17 cellular contexts compared by ENCODE assay signal in genomic region chr20:25084616-25085187, GRCh38. TPM values are rescaled to one million over a fixed set of nuclear protein-coding genes. Genes with fewer than 3 reads are reported as not detected.
DNase-seq lines count a peak whose midpoint lies in the region; ATAC-seq lines count a peak whose summit lies in the region.
"Had no signal": no experiment of that assay in that cellular context is flagged by ENCODE, and none has a peak within 500 bp of the region (broad histone marks: within the 10 kb centered on the region; RNA-seq: fewer than 3 reads in every experiment).

No MANE protein-coding gene starts in this region.

- H3K4me1 Mint-ChIP-seq in activated CD8-positive, alpha-beta memory T cell treated with anti-CD3 and anti-CD28 coated beads, Interleukin-2, amount 10 ng/mL, durations not matched to agents 7 days and 5 days = peaks cover 10% of the 10 kb centered on the region
- peaks cover 36% of the 10 kb centered on the region for H3K4me1 Mint-ChIP-seq in stimulated activated naive CD8-positive, alpha-beta T cell treated with anti-CD3 and anti-CD28 coated beads, Interleukin-15, amount 100 ng/mL, for 72 hours

- no peaks in the 10 kb centered on the region for H3K9me3 Mint-ChIP-seq in activated CD8-positive, alpha-beta memory T cell treated with anti-CD3 and anti-CD28 coated beads, Interleukin-2, amount 10 ng/mL, durations not matched to agents 7 days and 5 days (ENCODE audit: low read depth)
- H3K9me3 Mint-ChIP-seq in stimulated activated naive CD8-positive, alpha-beta T cell treated with anti-CD3 and anti-CD28 coated beads, Interleukin-15, amount 100 ng/mL, for 72 hours = no peaks in the 10 kb centered on the region

- peaks cover 2% of the 10 kb centered on the region for H3K36me3 Mint-ChIP-seq in activated CD8-positive, alpha-beta memory T cell treated with anti-CD3 and anti-CD28 coated beads, Interleukin-2, amount 10 ng/mL, durations not matched to agents 7 days and 5 days

- CTCF ChIA-PET in activated CD8-positive, alpha-beta memory T cell treated with anti-CD3 and anti-CD28 coated beads, Interleukin-2, amount 10 ng/mL, durations not matched to agents 7 days and 5 days (lab: Charles Lee) = no interaction called here

- ATAC-seq in activated CD8-positive, alpha-beta memory T cell treated with anti-CD3 and anti-CD28 coated beads, Interleukin-2, amount 10 ng/mL, durations not matched to agents 7 days and 5 days = no peak
- ATAC-seq in stimulated activated naive CD8-positive, alpha-beta T cell treated with anti-CD3 and anti-CD28 coated beads, Interleukin-15, amount 100 ng/mL, for 72 hours = peak; percentile 35
- ATAC-seq in GM19397 (IDR thresholded peaks at IDR 0.05; ENCODE audit: unreplicated experiment) (no peak), GM21381 (IDR thresholded peaks at IDR 0.05; ENCODE audit: unreplicated experiment) (no peak), HG02571 (IDR thresholded peaks at IDR 0.05; ENCODE audit: unreplicated experiment) (no peak)

- H3K4me3 ChIP-seq in iPS-11a (ENCODE audit: low read depth, low read length) = peak overlapping the region; percentile 13
- H3K4me3 ChIP-seq: left lung, MG63 had no signal

- H3K27me3 Mint-ChIP-seq in activated CD8-positive, alpha-beta memory T cell treated with anti-CD3 and anti-CD28 coated beads, Interleukin-2, amount 10 ng/mL, durations not matched to agents 7 days and 5 days = peaks cover 61% of the 10 kb centered on the region
- peaks cover 67% of the 10 kb centered on the region for H3K27me3 Mint-ChIP-seq in stimulated activated naive CD8-positive, alpha-beta T cell treated with anti-CD3 and anti-CD28 coated beads, Interleukin-15, amount 100 ng/mL, for 72 hours

- DNase-seq in activated CD8-positive, alpha-beta memory T cell treated with anti-CD3 and anti-CD28 coated beads, Interleukin-2, amount 50 U/mL, for 48 hours = peak; percentile 55
- DNase-seq in activated CD8-positive, alpha-beta memory T cell treated with anti-CD3 and anti-CD28 coated beads, Interleukin-2, amount 10 ng/mL, durations not matched to agents 7 days and 5 days = no peak
- DNase-seq in SW480 (ENCODE audit: low spot score) = peak; percentile 60
- DNase-seq in stimulated activated naive CD8-positive, alpha-beta T cell treated with anti-CD3 and anti-CD28 coated beads, Interleukin-15, amount 100 ng/mL, for 72 hours = no peak
- DNase-seq: amygdala; BE2C; MG63; nucleus accumbens; stimulated activated CD4-positive, alpha-beta T cell treated with anti-CD3 and anti-CD28 coated beads, Interleukin-12 subunit alpha, Interleukin-12 subunit beta, amount 100 ng/mL, for 4 hours had no signal

- H3K27ac Mint-ChIP-seq in activated CD8-positive, alpha-beta memory T cell treated with anti-CD3 and anti-CD28 coated beads, Interleukin-2, amount 10 ng/mL, durations not matched to agents 7 days and 5 days = no peak overlapping the region
- no peak overlapping the region for H3K27ac Mint-ChIP-seq in stimulated activated naive CD8-positive, alpha-beta T cell treated with anti-CD3 and anti-CD28 coated beads, Interleukin-15, amount 100 ng/mL, for 72 hours

- H3K4me3 Mint-ChIP-seq in activated CD8-positive, alpha-beta memory T cell treated with anti-CD3 and anti-CD28 coated beads, Interleukin-2, amount 10 ng/mL, durations not matched to agents 7 days and 5 days = no peak overlapping the region
- H3K4me3 Mint-ChIP-seq in stimulated activated naive CD8-positive, alpha-beta T cell treated with anti-CD3 and anti-CD28 coated beads, Interleukin-15, amount 100 ng/mL, for 72 hours = peak overlapping the region; percentile 56 to 82

RNA-seq across cellular contexts. Expression of gene VSX1, which starts 2.8 kb away (rescaled TPM):
- not detected for total RNA-seq in activated CD8-positive, alpha-beta memory T cell treated with anti-CD3 and anti-CD28 coated beads, Interleukin-2, amount 10 ng/mL, durations not matched to agents 7 days and 5 days
- total RNA-seq: activated CD8-positive, alpha-beta memory T cell treated with anti-CD3 and anti-CD28 coated beads for 36 hours; dermis microvascular lymphatic vessel endothelial cell; frontal cortex; left lung had no signal

RNA-seq across cellular contexts. Expression of gene ACSS1, which starts 26.8 kb away (rescaled TPM):
- total RNA-seq in activated CD8-positive, alpha-beta memory T cell treated with anti-CD3 and anti-CD28 coated beads, Interleukin-2, amount 10 ng/mL, durations not matched to agents 7 days and 5 days = 10 to 100 TPM; 44.4 TPM

Comparison
In these comparisons a context has a peak if more than half of its experiments do, and no peak if none do; other contexts are left out.
1. DNase-seq: peak in activated CD8-positive, alpha-beta memory T cell treated with anti-CD3 and anti-CD28 coated beads, Interleukin-2, amount 50 U/mL, for 48 hours (single experiment) and SW480 (single experiment); none in activated CD8-positive, alpha-beta memory T cell treated with anti-CD3 and anti-CD28 coated beads, Interleukin-2, amount 10 ng/mL, durations not matched to agents 7 days and 5 days (single experiment) and stimulated activated naive CD8-positive, alpha-beta T cell treated with anti-CD3 and anti-CD28 coated beads, Interleukin-15, amount 100 ng/mL, for 72 hours (0 of 2).